ENCODE assay signal across 17 cellular contexts in the genomic region with DNA sequence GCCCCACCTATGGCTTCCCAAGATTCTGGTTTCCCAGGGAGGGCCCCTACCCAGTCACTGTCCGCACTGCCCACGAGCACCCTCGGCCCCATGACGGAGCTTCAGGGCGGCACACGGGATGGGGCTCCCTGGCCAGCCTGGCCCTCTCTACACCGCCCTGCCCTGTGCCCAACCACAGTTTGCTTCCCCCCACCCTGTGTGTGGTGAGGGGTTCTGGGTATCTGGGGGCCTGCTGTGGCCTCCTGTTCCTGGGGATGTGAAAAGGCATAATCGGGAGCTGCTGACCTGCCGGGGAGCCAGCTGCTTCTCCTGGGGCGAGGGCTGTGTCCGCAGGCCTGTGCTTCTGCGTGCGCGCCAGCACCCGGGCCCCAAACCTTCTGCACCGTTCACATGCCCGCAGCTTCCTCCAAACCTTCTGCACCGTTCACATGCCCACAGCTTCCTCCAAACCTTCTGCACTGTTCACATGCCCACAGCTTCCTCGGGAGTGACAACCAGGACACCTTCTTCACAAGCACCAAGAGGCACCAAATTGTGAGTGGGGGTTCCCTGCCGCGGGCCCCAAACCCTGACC.
"Had no signal": no experiment of that assay in that cellular context is flagged by ENCODE, and none has a peak within 500 bp of the region (broad histone marks: within the 10 kb centered on the region; RNA-seq: fewer than 3 reads in every experiment).

No MANE protein-coding gene starts in this region.

- DNase-seq: activated B cell treated with CpG ODN at 0.5 μM for 24 hours; activated CD4-positive, alpha-beta T cell treated with anti-CD3 and anti-CD28 coated beads, Interleukin-2, amount 10 ng/mL, durations not matched to agents 24 days and 14 days; activated CD8-positive, alpha-beta memory T cell treated with anti-CD3 and anti-CD28 coated beads, Interleukin-2, amount 50 U/mL, for 4 hours; activated CD8-positive, alpha-beta T cell treated with anti-CD3 and anti-CD28 coated beads, Interleukin-2, amount 10 ng/mL, durations not matched to agents 7 days and 5 days; activated gamma-delta T cell; activated T-cell treated with anti-CD3 and anti-CD28 coated beads, Interleukin-2, amount 50 U/mL, for 72 hours; effector CD8-positive, alpha-beta T cell; esophagus squamous epithelium; hypothalamus; kidney glomerular epithelial cell; mesenchymal stem cell; spleen; stomach had no signal

- H3K4me3 ChIP-seq: esophagus squamous epithelium, prostate gland, right lobe of liver, spleen, stomach, thoracic aorta had no signal

- ATAC-seq: activated CD8-positive, alpha-beta T cell treated with anti-CD3 and anti-CD28 coated beads, Interleukin-2, amount 10 ng/mL, durations not matched to agents 7 days and 5 days; activated T-cell treated with anti-CD3 and anti-CD28 coated beads, Interleukin-2, amount 50 U/mL, for 72 hours; right lobe of liver had no signal

- H3K4me1 Mint-ChIP-seq: activated B cell treated with CpG ODN at 0.5 μM for 24 hours; activated CD4-positive, alpha-beta T cell treated with anti-CD3 and anti-CD28 coated beads, Interleukin-2, amount 10 ng/mL, durations not matched to agents 24 days and 14 days had no signal

- H3K27ac ChIP-seq: esophagus squamous epithelium, right lobe of liver, spleen, stomach, thoracic aorta had no signal

- H3K27ac Mint-ChIP-seq: activated B cell treated with CpG ODN at 0.5 μM for 24 hours; activated CD4-positive, alpha-beta T cell treated with anti-CD3 and anti-CD28 coated beads, Interleukin-2, amount 10 ng/mL, durations not matched to agents 24 days and 14 days; activated CD8-positive, alpha-beta T cell treated with anti-CD3 and anti-CD28 coated beads, Interleukin-2, amount 10 ng/mL, durations not matched to agents 7 days and 5 days; activated T-cell treated with anti-CD3 and anti-CD28 coated beads, Interleukin-2, amount 50 U/mL, for 72 hours; nephron had no signal

- H3K36me3 ChIP-seq: esophagus squamous epithelium, prostate gland, right lobe of liver, spleen, thoracic aorta had no signal

- H3K4me3 Mint-ChIP-seq: activated B cell treated with CpG ODN at 0.5 μM for 24 hours; activated CD4-positive, alpha-beta T cell treated with anti-CD3 and anti-CD28 coated beads, Interleukin-2, amount 10 ng/mL, durations not matched to agents 24 days and 14 days; activated CD8-positive, alpha-beta T cell treated with anti-CD3 and anti-CD28 coated beads, Interleukin-2, amount 10 ng/mL, durations not matched to agents 7 days and 5 days; activated T-cell treated with anti-CD3 and anti-CD28 coated beads, Interleukin-2, amount 50 U/mL, for 72 hours; nephron had no signal

- H3K27me3 ChIP-seq: esophagus squamous epithelium, right lobe of liver, spleen, stomach had no signal

- H3K9me3 ChIP-seq: esophagus squamous epithelium, prostate gland, right lobe of liver, spleen, stomach, thoracic aorta had no signal

- H3K9me3 Mint-ChIP-seq: activated B cell treated with CpG ODN at 0.5 μM for 24 hours; activated CD4-positive, alpha-beta T cell treated with anti-CD3 and anti-CD28 coated beads, Interleukin-2, amount 10 ng/mL, durations not matched to agents 24 days and 14 days; activated T-cell treated with anti-CD3 and anti-CD28 coated beads, Interleukin-2, amount 50 U/mL, for 72 hours; nephron had no signal

- H3K4me1 ChIP-seq: prostate gland, right lobe of liver, spleen, stomach had no signal
